1 cellular context compared by ENCODE assay signal in the genomic region with DNA sequence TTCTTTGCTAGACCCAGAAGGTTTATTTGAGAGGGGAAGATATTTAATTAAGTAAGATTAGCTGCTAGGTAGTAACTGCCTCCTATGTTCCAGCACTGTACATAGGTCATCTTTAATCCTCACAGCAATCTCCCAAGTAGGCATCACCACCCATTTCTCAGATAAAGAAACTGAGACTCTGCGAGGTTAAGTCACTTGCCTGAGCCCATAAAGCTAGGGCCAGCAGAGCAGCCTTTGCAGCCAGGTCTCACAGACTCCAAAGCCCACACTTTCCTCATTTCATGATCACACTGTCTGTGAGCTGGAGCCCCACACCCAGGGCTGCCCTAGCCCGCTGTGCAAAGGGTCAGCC.
TF ChIP-seq lines count a peak whose summit lies in the region.

No MANE protein-coding gene starts in this region.

TF ChIP-seq in HCT116, 20 proteins besides CTCF, POLR2A, EP300 and RAD21 (continued from another document):
- TF ChIP-seq ZNF274 (IDR thresholded peaks at IDR 0.05; ENCODE audit: low read depth, low read length) (no peak), ELF1 (IDR thresholded peaks at IDR 0.05; ENCODE audit: borderline replicate concordance, low read depth) (no peak)
- TF ChIP-seq, protein P1, sequence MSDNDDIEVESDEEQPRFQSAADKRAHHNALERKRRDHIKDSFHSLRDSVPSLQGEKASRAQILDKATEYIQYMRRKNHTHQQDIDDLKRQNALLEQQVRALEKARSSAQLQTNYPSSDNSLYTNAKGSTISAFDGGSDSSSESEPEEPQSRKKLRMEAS (IDR thresholded peaks at IDR 0.05): no peak
- TF ChIP-seq, protein P2, sequence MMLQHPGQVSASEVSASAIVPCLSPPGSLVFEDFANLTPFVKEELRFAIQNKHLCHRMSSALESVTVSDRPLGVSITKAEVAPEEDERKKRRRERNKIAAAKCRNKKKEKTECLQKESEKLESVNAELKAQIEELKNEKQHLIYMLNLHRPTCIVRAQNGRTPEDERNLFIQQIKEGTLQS (IDR thresholded peaks at IDR 0.05): no peak
- TF ChIP-seq, protein P3, sequence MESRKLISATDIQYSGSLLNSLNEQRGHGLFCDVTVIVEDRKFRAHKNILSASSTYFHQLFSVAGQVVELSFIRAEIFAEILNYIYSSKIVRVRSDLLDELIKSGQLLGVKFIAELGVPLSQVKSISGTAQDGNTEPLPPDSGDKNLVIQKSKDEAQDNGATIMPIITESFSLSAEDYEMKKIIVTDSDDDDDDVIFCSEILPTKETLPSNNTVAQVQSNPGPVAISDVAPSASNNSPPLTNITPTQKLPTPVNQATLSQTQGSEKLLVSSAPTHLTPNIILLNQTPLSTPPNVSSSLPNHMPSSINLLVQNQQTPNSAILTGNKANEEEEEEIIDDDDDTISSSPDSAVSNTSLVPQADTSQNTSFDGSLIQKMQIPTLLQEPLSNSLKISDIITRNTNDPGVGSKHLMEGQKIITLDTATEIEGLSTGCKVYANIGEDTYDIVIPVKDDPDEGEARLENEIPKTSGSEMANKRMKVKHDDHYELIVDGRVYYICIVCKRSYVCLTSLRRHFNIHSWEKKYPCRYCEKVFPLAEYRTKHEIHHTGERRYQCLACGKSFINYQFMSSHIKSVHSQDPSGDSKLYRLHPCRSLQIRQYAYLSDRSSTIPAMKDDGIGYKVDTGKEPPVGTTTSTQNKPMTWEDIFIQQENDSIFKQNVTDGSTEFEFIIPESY (IDR thresholded peaks at IDR 0.05; ENCODE audit: extremely low read depth, insufficient replicate concordance, low read length): no peak
